In genomic region chr15:90618330-90619136, GRCh38 we compare ENCODE assay signal across 14 cellular contexts.
DNase-seq lines count a peak whose midpoint lies in the region; FAIRE-seq and TF ChIP-seq lines count a peak whose summit lies in the region.
"Had no signal": no experiment of that assay in that cellular context is flagged by ENCODE, and none has a peak within 500 bp of the region (broad histone marks: within the 10 kb centered on the region; RNA-seq: fewer than 3 reads in every experiment).

No MANE protein-coding gene starts in this region.

- peaks cover 39% of the 10 kb centered on the region for H3K4me1 Mint-ChIP-seq in T-helper 2 cell treated with Interferon-gamma antibody and Interleukin-4, amounts not matched to agents 5 μg/mL and 100 μg/mL, for 36 hours (ENCODE audit: low read depth)

- no peak for TF ChIP-seq POLR2A in NB4 (IDR thresholded peaks at IDR 0.05; ENCODE audit: extremely low read depth, insufficient read length)

- H3K9ac ChIP-seq in rectal smooth muscle tissue (ENCODE audit: low read length) = no peak overlapping the region
- H3K9ac ChIP-seq: BLaER1 had no signal

- H3K4me1 ChIP-seq in rectal smooth muscle tissue (ENCODE audit: control insufficient read depth, insufficient read depth, low read length) = peaks cover 10% of the 10 kb centered on the region
- H3K4me1 ChIP-seq in small intestine (ENCODE audit: control insufficient read depth in 2 of 2, insufficient read depth in 1 of 2, low read depth in 1 of 2, low read length in 1 of 2) = peaks cover 0 to 5% of the 10 kb centered on the region in 2 donors

- no peak for FAIRE-seq in small intestine (lab: Jason Lieb, UNC)
- FAIRE-seq: urothelium cell line had no signal

- H3K27ac Mint-ChIP-seq in T-helper 2 cell treated with Interferon-gamma antibody and Interleukin-4, amounts not matched to agents 5 μg/mL and 100 μg/mL, for 36 hours = peak overlapping the region; percentile 38

- H3K4me3 Mint-ChIP-seq in T-helper 2 cell treated with Interferon-gamma antibody and Interleukin-4, amounts not matched to agents 5 μg/mL and 100 μg/mL, for 36 hours = no peak overlapping the region

- H3K4me3 ChIP-seq in NB4 (ENCODE audit: low read depth, low read length) (no peak overlapping the region), astrocyte of the spinal cord (ENCODE audit: low read depth, low read length) (no peak overlapping the region), rectal smooth muscle tissue (ENCODE audit: low read length) (no peak overlapping the region), small intestine (ENCODE audit: low read depth in 1 of 2, low read length in 2 of 2) (no peak overlapping the region)
- H3K4me3 ChIP-seq: ascending aorta, BLaER1, Peyer's patch had no signal

- in situ Hi-C loops in astrocyte of the spinal cord (cut with HindIII; ENCODE audit: low sequenced_read_pairs) = no loop called here

- WGBS in small intestine, 3 donors = 83 to 94% (median 93%) methylated on average over 4 of the region's 4 CpGs

- no peaks in the 10 kb centered on the region for H3K9me3 ChIP-seq in small intestine (ENCODE audit: control insufficient read depth, low read depth)
- H3K9me3 ChIP-seq: ascending aorta, BLaER1, Peyer's patch had no signal

- DNase-seq in T-helper 2 cell treated with Interferon-gamma antibody and Interleukin-4, amounts not matched to agents 5 μg/mL and 100 μg/mL, for 36 hours (ENCODE audit: low spot score) = no peak
- DNase-seq in T-helper 2 cell = no peak
- peak; percentile 33 for DNase-seq in NB4 (ENCODE audit: low read depth)
- no peak for DNase-seq in astrocyte of the spinal cord (ENCODE audit: low read depth, low spot score)
- DNase-seq in stimulated activated CD4-positive, alpha-beta T cell treated with anti-CD3 and anti-CD28 coated beads, Interleukin-4, amount 100 ng/mL, for 24 hours = no peak
- DNase-seq in nucleus accumbens (lab: John Stamatoyannopoulos, UW) = no peak
- DNase-seq in small intestine = no peak
- DNase-seq: activated CD4-positive, CD25-positive, alpha-beta regulatory T cell treated with anti-CD3 and anti-CD28 coated beads, Interleukin-2, amount 50 U/mL, for 72 hours; left cardiac atrium had no signal

- peaks cover 56% of the 10 kb centered on the region for H3K36me3 Mint-ChIP-seq in T-helper 2 cell treated with Interferon-gamma antibody and Interleukin-4, amounts not matched to agents 5 μg/mL and 100 μg/mL, for 36 hours (ENCODE audit: low read depth)

- H3K27ac ChIP-seq in rectal smooth muscle tissue (ENCODE audit: low read depth, low read length) (peak overlapping the region; percentile 1), small intestine (ENCODE audit: low read depth in 1 of 2, low read length in 1 of 2) (peak overlapping the region in 1 of 2 donors; percentile 53)
- H3K27ac ChIP-seq: BLaER1 had no signal

- H3K36me3 ChIP-seq in rectal smooth muscle tissue (ENCODE audit: control insufficient read depth, insufficient read depth, low read length) (peaks cover 6% of the 10 kb centered on the region), small intestine (ENCODE audit: control insufficient read depth in 2 of 2, insufficient read depth in 2 of 2, low read length in 2 of 2) (peaks cover 6 to 8% of the 10 kb centered on the region in 2 donors)

- H3K9me3 Mint-ChIP-seq in T-helper 2 cell treated with Interferon-gamma antibody and Interleukin-4, amounts not matched to agents 5 μg/mL and 100 μg/mL, for 36 hours = no peaks in the 10 kb centered on the region

- no peaks in the 10 kb centered on the region for H3K27me3 Mint-ChIP-seq in T-helper 2 cell treated with Interferon-gamma antibody and Interleukin-4, amounts not matched to agents 5 μg/mL and 100 μg/mL, for 36 hours (ENCODE audit: low read depth)

- peak; percentile 12 for TF ChIP-seq CTCF in NB4 (IDR thresholded peaks at IDR 0.05; ENCODE audit: low read depth, low read length)
- peak; percentile 4 for TF ChIP-seq CTCF in astrocyte of the spinal cord (IDR thresholded peaks at IDR 0.05; ENCODE audit: low read depth, low read length)

- no peaks in the 10 kb centered on the region for H3K27me3 ChIP-seq in rectal smooth muscle tissue (ENCODE audit: control insufficient read depth, insufficient read depth, low read length)
- H3K27me3 ChIP-seq in small intestine (ENCODE audit: control insufficient read depth in 2 of 2, insufficient read depth in 2 of 2, low read length in 2 of 2) = no peaks in the 10 kb centered on the region
- H3K27me3 ChIP-seq: ascending aorta, BLaER1, Peyer's patch had no signal
